In the genomic region with DNA sequence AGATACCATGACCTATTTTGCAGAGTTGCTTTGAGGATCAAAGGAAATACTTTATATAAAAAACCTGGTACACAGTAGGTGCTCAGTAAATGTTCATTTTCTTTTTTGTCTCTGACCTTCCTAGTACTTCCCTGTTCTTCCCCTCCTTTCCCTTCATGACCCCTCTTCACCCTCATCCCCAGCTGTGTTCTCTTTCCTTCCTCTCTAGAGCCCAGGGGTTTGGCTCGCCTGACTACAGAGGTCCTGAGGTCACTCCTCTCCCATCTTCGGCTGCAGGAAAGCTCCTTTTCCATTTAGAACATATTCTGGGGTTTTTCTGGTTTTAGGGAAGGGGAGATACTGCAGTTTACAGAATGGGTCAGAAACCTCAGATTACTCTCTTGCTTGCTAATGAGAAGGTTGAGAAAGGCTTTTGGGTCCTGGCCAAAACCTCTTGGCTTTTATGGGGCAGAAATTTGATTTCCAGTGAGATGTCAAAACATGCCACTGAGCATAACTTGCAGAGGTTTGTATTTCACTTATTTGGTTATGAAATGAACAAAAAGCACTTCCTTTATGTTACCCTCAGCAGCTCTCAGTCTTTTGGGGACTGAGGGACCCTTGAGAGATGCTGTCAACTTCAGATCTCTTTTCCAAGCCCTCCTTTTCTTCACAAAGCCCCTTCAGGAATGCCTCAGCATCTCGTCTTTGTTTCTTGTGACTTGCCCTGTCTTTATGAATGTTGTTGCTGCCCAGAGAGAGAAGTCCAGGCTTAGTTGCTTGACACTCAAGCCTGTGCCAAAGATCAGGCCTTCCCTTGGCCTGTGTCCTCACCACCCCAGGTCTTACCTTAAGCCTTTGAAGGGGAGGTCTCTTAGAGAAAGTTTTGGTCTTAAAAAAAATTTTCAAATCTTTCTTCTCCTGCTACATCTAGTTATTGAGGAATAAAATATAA, we compare ENCODE assay signal across 16 cellular contexts.
DNase-seq lines count a peak whose midpoint lies in the region; TF ChIP-seq lines count a peak whose summit lies in the region.
"Had no signal": no experiment of that assay in that cellular context is flagged by ENCODE, and none has a peak within 500 bp of the region (broad histone marks: within the 10 kb centered on the region; RNA-seq: fewer than 3 reads in every experiment).

No MANE protein-coding gene starts in this region.

- no peak for TF ChIP-seq POLR2A in spleen (IDR thresholded peaks at IDR 0.05)

- CTCF ChIA-PET in activated CD4-positive, alpha-beta memory T cell treated with anti-CD3 and anti-CD28 coated beads for 36 hours (lab: Charles Lee) = no interaction called here

- peaks cover 6% of the 10 kb centered on the region for H3K27me3 Mint-ChIP-seq in activated CD4-positive, alpha-beta memory T cell treated with anti-CD3 and anti-CD28 coated beads for 36 hours

- no peaks in the 10 kb centered on the region for H3K36me3 ChIP-seq in right atrium auricular region
- H3K36me3 ChIP-seq in spleen = no peaks in the 10 kb centered on the region

- H3K4me3 ChIP-seq in astrocyte of the spinal cord (ENCODE audit: low read depth, low read length) = no peak overlapping the region
- no peak overlapping the region for H3K4me3 ChIP-seq in right atrium auricular region
- no peak overlapping the region for H3K4me3 ChIP-seq in spleen

- H3K4me1 Mint-ChIP-seq in activated CD4-positive, alpha-beta memory T cell treated with anti-CD3 and anti-CD28 coated beads for 36 hours (ENCODE audit: low read depth) = no peaks in the 10 kb centered on the region

- in situ Hi-C loops in astrocyte of the spinal cord (cut with HindIII; ENCODE audit: low sequenced_read_pairs) = no loop called here

- TF ChIP-seq CTCF in astrocyte of the spinal cord (IDR thresholded peaks at IDR 0.05; ENCODE audit: low read depth, low read length) (no peak), right atrium auricular region (IDR thresholded peaks at IDR 0.05) (no peak), spleen (IDR thresholded peaks at IDR 0.05 in 8 of 11, conservative IDR thresholded peaks at IDR 0.05 in 3 of 11) (no peak)

- H3K27ac ChIP-seq in right atrium auricular region = peak overlapping the region; percentile 37 to 38
- H3K27ac ChIP-seq in spleen = peak overlapping the region in 5 of 8 donors; percentile 45 to 59 (median 53)

- H3K4me1 ChIP-seq in right atrium auricular region (peaks cover 0 to 21% of the 10 kb centered on the region in 2 donors), spleen (peaks cover 0 to 30% (median 8%) of the 10 kb centered on the region in 6 donors)

- no peak overlapping the region for H3K4me3 Mint-ChIP-seq in activated CD4-positive, alpha-beta memory T cell treated with anti-CD3 and anti-CD28 coated beads for 36 hours
- H3K4me3 Mint-ChIP-seq: activated CD8-positive, alpha-beta T cell treated with anti-CD3 and anti-CD28 coated beads, Interleukin-2, amount 10 ng/mL, durations not matched to agents 7 days and 5 days; activated naive CD8-positive, alpha-beta T cell; T-helper 2 cell treated with Interferon-gamma antibody and Interleukin-4, amounts not matched to agents 5 μg/mL and 100 μg/mL, for 36 hours had no signal

- H3K27me3 ChIP-seq in right atrium auricular region (no peaks in the 10 kb centered on the region), spleen (replicated peaks in 1 of 7) (no peaks in the 10 kb centered on the region)

- no peaks in the 10 kb centered on the region for H3K9me3 ChIP-seq in right atrium auricular region
- H3K9me3 ChIP-seq in spleen = no peaks in the 10 kb centered on the region

- no peaks in the 10 kb centered on the region for H3K36me3 Mint-ChIP-seq in activated CD4-positive, alpha-beta memory T cell treated with anti-CD3 and anti-CD28 coated beads for 36 hours
- H3K36me3 Mint-ChIP-seq: activated naive CD8-positive, alpha-beta T cell had no signal

- no peaks in the 10 kb centered on the region for H3K9me3 Mint-ChIP-seq in activated CD4-positive, alpha-beta memory T cell treated with anti-CD3 and anti-CD28 coated beads for 36 hours
- H3K9me3 Mint-ChIP-seq: T-helper 2 cell treated with Interferon-gamma antibody and Interleukin-4, amounts not matched to agents 5 μg/mL and 100 μg/mL, for 36 hours had no signal

- POLR2A ChIA-PET in activated CD4-positive, alpha-beta memory T cell treated with anti-CD3 and anti-CD28 coated beads for 36 hours (lab: Charles Lee) = no interaction called here

- intact Hi-C loops in spleen (cut with DNase I; ENCODE audit: low total_unique reads) = no loop called here
- intact Hi-C loops in activated CD4-positive, alpha-beta memory T cell treated with anti-CD3 and anti-CD28 coated beads for 36 hours (cut with micrococcal nuclease) = no loop called here

- H3K27ac Mint-ChIP-seq in activated CD4-positive, alpha-beta memory T cell treated with anti-CD3 and anti-CD28 coated beads for 36 hours = no peak overlapping the region
- H3K27ac Mint-ChIP-seq: activated CD8-positive, alpha-beta T cell treated with anti-CD3 and anti-CD28 coated beads, Interleukin-2, amount 10 ng/mL, durations not matched to agents 7 days and 5 days; activated naive CD8-positive, alpha-beta T cell; T-helper 2 cell treated with Interferon-gamma antibody and Interleukin-4, amounts not matched to agents 5 μg/mL and 100 μg/mL, for 36 hours had no signal

- 31 to 52% (median 35%) methylated on average over 3 of the region's 3 CpGs for WGBS in spleen, 5 donors

- DNase-seq in HCEC 1CT (peak; percentile 40), astrocyte of the spinal cord (ENCODE audit: low read depth, low spot score) (peak; percentile 65), right atrium auricular region (ENCODE audit: low spot score) (peak; percentile 79), spleen (no peak), amygdala (lab: John Stamatoyannopoulos, UW) (no peak), NCI-H2227 (lab: John Stamatoyannopoulos, UW; ENCODE audit: unreplicated experiment) (no peak), NCI-H1417 treated with DMSO at 0.1 percent for 48 hours (lab: John Stamatoyannopoulos, UW) (no peak)
- DNase-seq in activated CD4-positive, alpha-beta memory T cell treated with anti-CD3 and anti-CD28 coated beads for 36 hours = no peak
- DNase-seq: activated CD8-positive, alpha-beta T cell treated with anti-CD3 and anti-CD28 coated beads, Interleukin-2, amount 10 ng/mL, durations not matched to agents 7 days and 5 days; islet precursor cell; NCI-H1694; NK-92 treated with Interleukin-12 subunit alpha and Interleukin-12 subunit beta, amount 100 ng/mL, for 24 hours; stimulated activated CD4-positive, alpha-beta T cell treated with anti-CD3 and anti-CD28 coated beads, Interleukin-4, amount 100 ng/mL, for 24 hours; substantia nigra had no signal

Comparison
In these comparisons a context has a peak if more than half of its experiments do, and no peak if none do; other contexts are left out.
1. DNase-seq: peak in HCEC 1CT (single experiment), astrocyte of the spinal cord (single experiment) and right atrium auricular region (single experiment); none in spleen (single experiment), amygdala (0 of 56), NCI-H2227 (single experiment), NCI-H1417 treated with DMSO at 0.1 percent for 48 hours (single experiment) and activated CD4-positive, alpha-beta memory T cell treated with anti-CD3 and anti-CD28 coated beads for 36 hours (single experiment).